Comparison of ENCODE assay signal across 12 cellular contexts in genomic region chr1:43239484-43239883, GRCh38. TPM values are rescaled to one million over a fixed set of nuclear protein-coding genes. Genes with fewer than 3 reads are reported as not detected.
A peak's percentile ranks its signal among the peaks of the same experiment; 100 is the strongest.
DNase-seq lines count a peak whose midpoint lies in the region; ATAC-seq lines count a peak whose summit lies in the region.
"Had no signal": no experiment of that assay in that cellular context is flagged by ENCODE, and none has a peak within 500 bp of the region (broad histone marks: within the 10 kb centered on the region; RNA-seq: fewer than 3 reads in every experiment).

No MANE protein-coding gene starts in this region.

- H3K9me3 Mint-ChIP-seq in immature natural killer cell, result no peaks in the 10 kb centered on the region

- peak overlapping the region in 1 of 6 donors; percentile 33 for H3K27ac Mint-ChIP-seq in immature natural killer cell

- H3K4me1 Mint-ChIP-seq in immature natural killer cell, result no peaks in the 10 kb centered on the region

- peaks cover 0 to 2% (median 0%) of the 10 kb centered on the region in 3 donors for H3K27me3 Mint-ChIP-seq in immature natural killer cell (ENCODE audit: low read depth in 3 of 3)

- no peak overlapping the region for H3K4me3 Mint-ChIP-seq in immature natural killer cell

- H3K36me3 Mint-ChIP-seq in immature natural killer cell, result no peaks in the 10 kb centered on the region

- peak; percentile 58 for ATAC-seq in GM18858 (IDR thresholded peaks at IDR 0.05; ENCODE audit: unreplicated experiment)
- peak; percentile 59 for ATAC-seq in GM21717 (IDR thresholded peaks at IDR 0.05; ENCODE audit: unreplicated experiment)
- peak; percentile 79 for ATAC-seq in HG03571 (IDR thresholded peaks at IDR 0.05; ENCODE audit: unreplicated experiment)
- ATAC-seq in GM19397 (IDR thresholded peaks at IDR 0.05; ENCODE audit: unreplicated experiment), result no peak

- DNase-seq in ecto neural progenitor cell (ENCODE audit: low spot score), result peak; percentile 26
- no peak for DNase-seq in immature natural killer cell
- DNase-seq in HuH-7 (ENCODE audit: low spot score), result no peak
- DNase-seq in stimulated activated naive CD4-positive, alpha-beta T cell treated with Interleukin-2 at 50 U/mL for 16 hours (lab: John Stamatoyannopoulos, UW), result no peak
- DNase-seq: cortex of kidney, DND-41, NCI-H2171, upper lobe of left lung had no signal

RNA-seq across cellular contexts. Expression of gene TMEM125, which starts 30.3 kb away (rescaled TPM):
- polyA plus RNA-seq in immature natural killer cell, result 1 to 10 TPM in 1 of 3 donors, under 1 TPM in 1, not detected in 1; 0.53 to 3.7 TPM

RNA-seq across cellular contexts. Expression of gene C1orf210, which starts 45.9 kb away (rescaled TPM):
- polyA plus RNA-seq in immature natural killer cell, result not detected
